Comparison of ENCODE assay signal across 11 cellular contexts in the genomic region with DNA sequence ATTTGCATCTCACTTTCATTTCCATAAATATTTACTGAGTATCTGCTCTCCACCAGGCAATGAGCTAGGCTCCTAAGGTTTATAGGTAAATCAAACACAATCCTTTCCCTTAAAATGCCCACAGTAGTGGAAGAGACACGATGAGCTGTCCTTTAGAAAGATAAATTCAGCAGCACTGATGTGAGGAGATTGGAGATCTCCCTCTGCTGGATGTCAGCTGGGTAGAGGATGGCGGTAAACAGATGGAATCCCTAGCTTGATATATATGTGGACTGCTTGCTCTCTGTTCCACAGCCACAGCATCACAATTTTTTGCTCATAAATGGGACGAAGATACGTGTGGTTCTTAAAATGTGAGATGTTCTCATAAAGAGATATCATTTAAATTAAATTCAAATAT.
DNase-seq lines count a peak whose midpoint lies in the region; ATAC-seq, FAIRE-seq and TF ChIP-seq lines count a peak whose summit lies in the region.
"Had no signal": no experiment of that assay in that cellular context is flagged by ENCODE, and none has a peak within 500 bp of the region (broad histone marks: within the 10 kb centered on the region; RNA-seq: fewer than 3 reads in every experiment).

No MANE protein-coding gene starts in this region.

- no peaks in the 10 kb centered on the region for H3K36me3 ChIP-seq in kidney (ENCODE audit: control insufficient read depth in 1 of 2, insufficient read depth in 2 of 2, low read length in 2 of 2)

- TF ChIP-seq CTCF in epithelial cell of proximal tubule (conservative IDR thresholded peaks at IDR 0.05; ENCODE audit: low read depth, low read length) (peak; percentile 69), kidney (IDR thresholded peaks at IDR 0.05; ENCODE audit: borderline replicate concordance, extremely low read depth, insufficient read depth) (no peak)

- H3K4me3 ChIP-seq in epithelial cell of proximal tubule (ENCODE audit: low read depth, low read length) (no peak overlapping the region), kidney (ENCODE audit: low read length in 2 of 2) (no peak overlapping the region)

- H3K4me1 ChIP-seq in kidney (ENCODE audit: control insufficient read depth in 1 of 2, insufficient read depth in 1 of 2, low read depth in 1 of 2, low read length in 2 of 2), result no peaks in the 10 kb centered on the region

- no peaks in the 10 kb centered on the region for H3K9me3 ChIP-seq in kidney (ENCODE audit: control insufficient read depth in 1 of 2, low read length in 2 of 2)

- intact Hi-C loops in kidney (cut with DNase I), result no loop called here

- FAIRE-seq in kidney (lab: Jason Lieb, UNC), result no peak
- FAIRE-seq: HTR-8/SVneo had no signal

- ATAC-seq in HG02885 (IDR thresholded peaks at IDR 0.05; ENCODE audit: poor library complexity, unreplicated experiment) (no peak), HG02870 (IDR thresholded peaks at IDR 0.05; ENCODE audit: unreplicated experiment) (no peak)

- H3K27ac ChIP-seq in kidney (ENCODE audit: low read depth in 2 of 2, low read length in 2 of 2), result no peak overlapping the region

- DNase-seq in D341Med (ENCODE audit: low spot score) (peak; percentile 37), NCI-H226 (peak; percentile 3), epithelial cell of proximal tubule (ENCODE audit: low read depth) (no peak), medulla oblongata (ENCODE audit: extremely low spot score) (peak; percentile 68), kidney (no peak)
- no peak for DNase-seq in effector CD4-positive, alpha-beta T cell
- DNase-seq: activated CD4-positive, alpha-beta T cell treated with anti-CD3 and anti-CD28 coated beads, Interleukin-2, amount 50 U/mL, for 1 hour; Calu3 had no signal

- H3K9ac ChIP-seq in kidney (ENCODE audit: low read length in 2 of 2), result no peak overlapping the region

Comparison
In these comparisons a context has a peak if more than half of its experiments do, and no peak if none do; other contexts are left out.
1. DNase-seq: peak in D341Med (single experiment), NCI-H226 (single experiment) and medulla oblongata (single experiment); none in epithelial cell of proximal tubule (single experiment), kidney (single experiment) and effector CD4-positive, alpha-beta T cell (single experiment).